Comparison of ENCODE assay signal across 8 cellular contexts in genomic region chr10:27504007-27504890, GRCh38. TPM values are rescaled to one million over a fixed set of nuclear protein-coding genes. Genes with fewer than 3 reads are reported as not detected.
DNase-seq lines count a peak whose midpoint lies in the region; ATAC-seq and TF ChIP-seq lines count a peak whose summit lies in the region.

RAB18 (plus strand) TSS chr10:27504304; CDS start chr10:27504370, 66 bp downstream.

- DNase-seq in DMS114 treated with DMSO at 0.1 percent for 48 hours (lab: John Stamatoyannopoulos, UW; ENCODE audit: unreplicated experiment) = peak; percentile 96
- peak; percentile 62 for DNase-seq in OCI-M2 (lab: John Stamatoyannopoulos, UW; ENCODE audit: unreplicated experiment)
- DNase-seq in activated T-cell treated with anti-CD3 and anti-CD28 coated beads for 4 hours = peak; percentile 94
- DNase-seq in epithelial cell of esophagus (ENCODE audit: low read depth) = peak; percentile 99
- peak; percentile 94 to 97 for DNase-seq in stimulated activated CD8-positive, alpha-beta memory T cell treated with anti-CD3 and anti-CD28 coated beads, Interleukin-4, amount 100 ng/mL, for 1 hour (ENCODE audit: low read depth in 2 of 2, low spot score in 1 of 2)

- H3K27me3 ChIP-seq in mononuclear cell (ENCODE audit: insufficient read depth, low read length) = no peaks in the 10 kb centered on the region

- ATAC-seq in GM21576 (IDR thresholded peaks at IDR 0.05; ENCODE audit: unreplicated experiment) = peak; percentile 96

- TF ChIP-seq EP300 in Ishikawa (IDR thresholded peaks at IDR 0.05; ENCODE audit: borderline replicate concordance) = no peak

- TF ChIP-seq CTCF in epithelial cell of esophagus (IDR thresholded peaks at IDR 0.05; ENCODE audit: insufficient read depth, low read depth, low read length, missing control alignments) = no peak

- H3K4me3 ChIP-seq in epithelial cell of esophagus (ENCODE audit: low read length) = peak within 1 kb of the TSS; percentile 79
- peak within 1 kb of the TSS; percentile 66 for H3K4me3 ChIP-seq in mononuclear cell (ENCODE audit: low read length)

- no peaks in the 10 kb centered on the region for H3K9me3 ChIP-seq in mononuclear cell (ENCODE audit: low read depth, low read length)

- peaks cover 33% of the 10 kb centered on the region for H3K4me1 ChIP-seq in mononuclear cell (ENCODE audit: insufficient read depth, low read length)

- no peak for TF ChIP-seq RAD21 in Ishikawa (IDR thresholded peaks at IDR 0.05; ENCODE audit: low read depth)

TF ChIP-seq in Ishikawa, 13 proteins besides CTCF, POLR2A, EP300 and RAD21:
- TF ChIP-seq YY1 (IDR thresholded peaks at IDR 0.05; ENCODE audit: low read depth) (peak; percentile 82), TAF1 (IDR thresholded peaks at IDR 0.05; ENCODE audit: low read depth) (peak; percentile 92), ZBTB7A (IDR thresholded peaks at IDR 0.05; ENCODE audit: low read depth) (no peak), CREB1 (IDR thresholded peaks at IDR 0.05; ENCODE audit: low read depth) (no peak), NFIC (IDR thresholded peaks at IDR 0.05) (0 out of 2 replicates have a peak, but pooled peaks have one; percentile 29), TCF12 (IDR thresholded peaks at IDR 0.05; ENCODE audit: low read depth) (peak; percentile 65; the same call in 1 of the 2 replicates), USF1 (IDR thresholded peaks at IDR 0.05) (0 out of 2 replicates have a peak, but pooled peaks have one; percentile 41), EGR1 (IDR thresholded peaks at IDR 0.05) (no peak), TEAD4 (IDR thresholded peaks at IDR 0.05) (no peak), MAX (IDR thresholded peaks at IDR 0.05) (peak; percentile 84)

RNA-seq across cellular contexts. Expression of gene RAB18, which starts in this region (rescaled TPM):
- 88.4 TPM for total RNA-seq in mononuclear cell

Comparison
In these comparisons a context has a peak if more than half of its experiments do, and no peak if none do; other contexts are left out.
1. Peak in every context shown above with its lines: DNase-seq, ATAC-seq and H3K4me3 ChIP-seq.